18 cellular contexts compared by ENCODE assay signal in genomic region chr12:128607606-128608005, GRCh38.
DNase-seq lines count a peak whose midpoint lies in the region; ATAC-seq and TF ChIP-seq lines count a peak whose summit lies in the region.
"Had no signal": no experiment of that assay in that cellular context is flagged by ENCODE, and none has a peak within 500 bp of the region (broad histone marks: within the 10 kb centered on the region; RNA-seq: fewer than 3 reads in every experiment).

No MANE protein-coding gene starts in this region.

- H4K20me1 ChIP-seq in hepatocyte (ENCODE audit: insufficient read depth, poor library complexity, severe bottlenecking) = no peaks in the 10 kb centered on the region
- H4K20me1 ChIP-seq: BLaER1 treated with 17β-estradiol and CSF1 and Interleukin-3, amounts not matched to agents 10 nM and 100 nM had no signal

- TF ChIP-seq CTCF in hepatocyte (IDR thresholded peaks at IDR 0.05; ENCODE audit: poor library complexity) (no peak), left ventricle myocardium inferior (IDR thresholded peaks at IDR 0.05; ENCODE audit: borderline replicate concordance) (no peak)

- H2BK5ac ChIP-seq in mesenchymal stem cell (ENCODE audit: low read depth, low read length, poor library complexity, severe bottlenecking) = peak overlapping the region; percentile 57

- H2AK5ac ChIP-seq in mesenchymal stem cell (ENCODE audit: low read length, severe bottlenecking) = peak overlapping the region; percentile 75

- H4K8ac ChIP-seq in mesenchymal stem cell (ENCODE audit: low read length) = no peak overlapping the region

- no peaks in the 10 kb centered on the region for H3K79me2 ChIP-seq in hepatocyte

- H3K4me1 ChIP-seq in hepatocyte (ENCODE audit: insufficient read depth) (peaks cover 11% of the 10 kb centered on the region), mesenchymal stem cell (ENCODE audit: control insufficient read depth, insufficient read depth, low read depth, low read length) (peaks cover 33% of the 10 kb centered on the region), left ventricle myocardium inferior (no peaks in the 10 kb centered on the region)
- H3K4me1 ChIP-seq: BE2C, HAP-1 had no signal

- no peak overlapping the region for H3K4me3 ChIP-seq in hepatocyte
- no peak overlapping the region for H3K4me3 ChIP-seq in mesenchymal stem cell (ENCODE audit: insufficient read depth in 1 of 2, low read depth in 1 of 2, low read length in 2 of 2)
- H3K4me3 ChIP-seq in left ventricle myocardium inferior = no peak overlapping the region
- H3K4me3 ChIP-seq: BLaER1 treated with 17β-estradiol and CSF1 and Interleukin-3, amounts not matched to agents 10 nM and 100 nM; HAP-1 had no signal

- no peaks in the 10 kb centered on the region for H3K9me2 ChIP-seq in hepatocyte (replicated peaks; ENCODE audit: insufficient read depth)

- H3K79me1 ChIP-seq in mesenchymal stem cell (replicated peaks; ENCODE audit: low read length, poor library complexity, severe bottlenecking) = no peaks in the 10 kb centered on the region

- no peak overlapping the region for H2BK120ac ChIP-seq in mesenchymal stem cell (ENCODE audit: low read depth, low read length)

- H3K27me3 ChIP-seq in hepatocyte (no peaks in the 10 kb centered on the region), mesenchymal stem cell (ENCODE audit: control insufficient read depth in 1 of 2, insufficient read depth in 1 of 2, low read length in 2 of 2) (no peaks in the 10 kb centered on the region), left ventricle myocardium inferior (ENCODE audit: low read depth) (peaks cover 15% of the 10 kb centered on the region)
- H3K27me3 ChIP-seq: BE2C; BLaER1 treated with 17β-estradiol and CSF1 and Interleukin-3, amounts not matched to agents 10 nM and 100 nM had no signal

- no peak for ATAC-seq in GM19395 (IDR thresholded peaks at IDR 0.05; ENCODE audit: unreplicated experiment)

- no peak overlapping the region for H4K91ac ChIP-seq in mesenchymal stem cell (ENCODE audit: low read length)

- H3K4me2 ChIP-seq in hepatocyte (no peak overlapping the region), mesenchymal stem cell (ENCODE audit: low read length, poor library complexity, severe bottlenecking) (no peak overlapping the region)
- H3K4me2 ChIP-seq: BLaER1 treated with 17β-estradiol and CSF1 and Interleukin-3, amounts not matched to agents 10 nM and 100 nM had no signal

- no peak overlapping the region for H3K23ac ChIP-seq in mesenchymal stem cell (ENCODE audit: low read length in 2 of 2)

- peak; percentile 82 for DNase-seq in Caki2 (ENCODE audit: low read depth)
- no peak for DNase-seq in hepatocyte (ENCODE audit: low spot score)
- no peak for DNase-seq in mesenchymal stem cell
- no peak for DNase-seq in germinal center (ENCODE audit: low spot score)
- no peak for DNase-seq in left ventricle myocardium inferior
- DNase-seq in DMS53 treated with DMSO at 0.1 percent for 48 hours (lab: John Stamatoyannopoulos, UW; ENCODE audit: unreplicated experiment) = no peak
- DNase-seq: AML-193; BE2C; Calu3; CD4-positive, alpha-beta T cell; CD8-positive, alpha-beta memory T cell; DMS53; DND-41; GOT3; HFFc6 had no signal

- H2BK15ac ChIP-seq in mesenchymal stem cell (ENCODE audit: low read depth, poor library complexity, severe bottlenecking) = no peak overlapping the region

- H3K27ac ChIP-seq in hepatocyte = peak overlapping the region; percentile 81
- peak overlapping the region; percentile 87 for H3K27ac ChIP-seq in mesenchymal stem cell (ENCODE audit: low read length, poor library complexity, severe bottlenecking)
- no peak overlapping the region for H3K27ac ChIP-seq in left ventricle myocardium inferior (replicated peaks)
- H3K27ac ChIP-seq: BLaER1 treated with 17β-estradiol and CSF1 and Interleukin-3, amounts not matched to agents 10 nM and 100 nM had no signal

- no peaks in the 10 kb centered on the region for H3K36me3 ChIP-seq in hepatocyte (replicated peaks; ENCODE audit: insufficient read depth, low read depth)
- no peaks in the 10 kb centered on the region for H3K36me3 ChIP-seq in mesenchymal stem cell (ENCODE audit: control insufficient read depth in 1 of 2, insufficient read depth in 2 of 2, low read depth in 1 of 2, low read length in 2 of 2)
- no peaks in the 10 kb centered on the region for H3K36me3 ChIP-seq in left ventricle myocardium inferior
- H3K36me3 ChIP-seq: BE2C; BLaER1 treated with 17β-estradiol and CSF1 and Interleukin-3, amounts not matched to agents 10 nM and 100 nM; HAP-1 had no signal

- H3K4ac ChIP-seq in mesenchymal stem cell (ENCODE audit: low read depth in 1 of 2, low read length in 2 of 2) = no peak overlapping the region

- H3K9ac ChIP-seq in mesenchymal stem cell (ENCODE audit: low read length) = no peak overlapping the region
- H3K9ac ChIP-seq: BLaER1 treated with 17β-estradiol and CSF1 and Interleukin-3, amounts not matched to agents 10 nM and 100 nM had no signal

- no peak overlapping the region for H2BK12ac ChIP-seq in mesenchymal stem cell (ENCODE audit: low read length in 2 of 2)

- H3K14ac ChIP-seq in mesenchymal stem cell (ENCODE audit: low read length in 2 of 2) = no peak overlapping the region

- intact Hi-C loops in left ventricle myocardium inferior (cut with micrococcal nuclease) = no loop called here

- WGBS in hepatocyte (ENCODE audit: low lambda C conversion rate, missing lambda C conversion rate) = 85% methylated on average over 4 of the region's 4 CpGs
- 77% methylated on average over 4 of the region's 4 CpGs for WGBS in mesenchymal stem cell

- in situ Hi-C loops in Caki2 (cut with HindIII; ENCODE audit: low pct_unique_long_range_greater_than_20kb, low sequenced_read_pairs) = no loop called here

- no peak overlapping the region for H3K18ac ChIP-seq in mesenchymal stem cell (ENCODE audit: low read depth in 1 of 2, low read length in 2 of 2)

- H2AFZ ChIP-seq in hepatocyte (no peak overlapping the region), mesenchymal stem cell (ENCODE audit: low read depth, low read length) (no peak overlapping the region)

- H3K9me3 ChIP-seq in hepatocyte (ENCODE audit: low read depth) (no peaks in the 10 kb centered on the region), mesenchymal stem cell (ENCODE audit: control insufficient read depth, low read length) (no peaks in the 10 kb centered on the region), left ventricle myocardium inferior (replicated peaks) (no peaks in the 10 kb centered on the region)
- H3K9me3 ChIP-seq: BE2C; BLaER1 treated with 17β-estradiol and CSF1 and Interleukin-3, amounts not matched to agents 10 nM and 100 nM; HAP-1 had no signal
